10 cellular contexts compared by ENCODE assay signal in the genomic region with DNA sequence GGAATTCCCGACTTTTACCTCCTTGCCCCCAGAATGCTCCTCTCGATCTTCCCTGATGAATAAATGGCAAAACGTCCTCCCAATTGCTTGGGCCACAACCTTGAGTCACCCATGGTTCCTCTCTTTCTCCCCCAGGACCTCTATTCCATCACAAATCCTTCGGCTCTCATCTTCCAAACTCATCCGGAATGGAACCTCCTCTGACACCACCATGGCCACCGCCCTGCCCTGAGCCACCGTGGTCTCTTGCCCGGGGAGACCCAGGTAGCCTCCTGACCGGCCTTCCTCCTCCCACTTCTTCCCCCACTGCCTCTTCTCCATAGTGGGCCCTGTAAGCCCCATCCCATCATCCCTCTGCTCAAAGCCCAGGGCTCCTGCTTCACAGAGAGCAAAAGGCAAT. TPM values are rescaled to one million over a fixed set of nuclear protein-coding genes. Genes with fewer than 3 reads are reported as not detected.
"Had no signal": no experiment of that assay in that cellular context is flagged by ENCODE, and none has a peak within 500 bp of the region (broad histone marks: within the 10 kb centered on the region; RNA-seq: fewer than 3 reads in every experiment).

No MANE protein-coding gene starts in this region.

- H3K4me1 ChIP-seq: HAP-1 had no signal

- H3K27ac ChIP-seq: GM23248 had no signal

- H2AFZ ChIP-seq: GM23248 had no signal

- DNase-seq: GM23248, GOT3, H7, KG1 had no signal

- H3K9ac ChIP-seq: GM23248 had no signal

- FAIRE-seq: HTR-8/SVneo, K562 had no signal

- ATAC-seq: HCT116, K562 had no signal

- H3K36me3 ChIP-seq: HAP-1 had no signal

- H3K4me3 ChIP-seq: GM23248, HAP-1, K562 had no signal

- H3K9me3 ChIP-seq: HAP-1 had no signal

RNA-seq across cellular contexts. Expression of gene SLC7A10, which starts 4.9 kb away (rescaled TPM):
- total RNA-seq: GM23248, H4, HT-29, K562 had no signal
- polyA plus RNA-seq: GM23248 had no signal

RNA-seq across cellular contexts. Expression of gene LRP3, which starts 26.6 kb away (rescaled TPM):
- total RNA-seq: HT-29 had no signal
- polyA plus RNA-seq: K562 had no signal
